Comparison of ENCODE assay signal across 8 cellular contexts in the genomic region with DNA sequence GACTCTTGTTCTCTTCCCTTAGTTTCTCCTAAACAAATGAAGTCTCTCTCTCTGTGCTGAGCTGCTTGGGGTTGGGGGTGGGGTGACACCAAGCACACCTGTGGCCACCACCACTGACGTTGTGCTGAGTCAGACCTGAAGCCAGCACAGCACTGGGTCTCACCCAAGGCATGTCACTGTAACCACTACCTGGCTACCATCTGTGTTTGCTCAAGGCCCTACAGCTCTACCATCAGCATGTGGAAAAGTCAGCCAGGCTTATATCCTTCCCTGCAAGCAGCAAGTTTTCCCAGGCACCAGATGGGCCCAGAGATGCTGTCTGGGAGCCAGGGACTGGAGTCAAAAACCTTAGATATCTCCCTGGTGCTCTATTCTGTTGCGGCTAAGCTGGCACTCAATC.
DNase-seq lines count a peak whose midpoint lies in the region; ATAC-seq lines count a peak whose summit lies in the region.

No MANE protein-coding gene starts in this region.

- in situ Hi-C loops in ACHN (cut with HindIII; ENCODE audit: low pct_ligation_motif_present, low pct_unique_long_range_greater_than_20kb, low sequenced_read_pairs), result no loop called here

- peak; percentile 35 for DNase-seq in stimulated activated CD4-positive, alpha-beta T cell treated with anti-CD3 and anti-CD28 coated beads, Interleukin-1b, Interleukin-23, amount 100 ng/mL, for 48 hours
- DNase-seq in stimulated activated CD4-positive, alpha-beta T cell treated with anti-CD3 and anti-CD28 coated beads, Interleukin-4, amount 100 ng/mL, for 4 hours, result no peak
- DNase-seq in RPMI8226 (peak; percentile 90), MV-4-11 (lab: John Stamatoyannopoulos, UW) (no peak), CD1c-positive myeloid dendritic cell (ENCODE audit: extremely low spot score) (no peak), ACHN (no peak), germinal center (ENCODE audit: low spot score) (no peak)

- ATAC-seq in HG02870 (IDR thresholded peaks at IDR 0.05; ENCODE audit: unreplicated experiment), result peak; percentile 73

Comparison
In these comparisons a context has a peak if more than half of its experiments do, and no peak if none do; other contexts are left out.
1. DNase-seq: peak in stimulated activated CD4-positive, alpha-beta T cell treated with anti-CD3 and anti-CD28 coated beads, Interleukin-1b, Interleukin-23, amount 100 ng/mL, for 48 hours (single experiment) and RPMI8226 (single experiment); none in stimulated activated CD4-positive, alpha-beta T cell treated with anti-CD3 and anti-CD28 coated beads, Interleukin-4, amount 100 ng/mL, for 4 hours (0 of 2), MV-4-11 (single experiment), CD1c-positive myeloid dendritic cell (single experiment), ACHN (single experiment) and germinal center (single experiment).